8 cellular contexts compared by ENCODE assay signal in the genomic region with DNA sequence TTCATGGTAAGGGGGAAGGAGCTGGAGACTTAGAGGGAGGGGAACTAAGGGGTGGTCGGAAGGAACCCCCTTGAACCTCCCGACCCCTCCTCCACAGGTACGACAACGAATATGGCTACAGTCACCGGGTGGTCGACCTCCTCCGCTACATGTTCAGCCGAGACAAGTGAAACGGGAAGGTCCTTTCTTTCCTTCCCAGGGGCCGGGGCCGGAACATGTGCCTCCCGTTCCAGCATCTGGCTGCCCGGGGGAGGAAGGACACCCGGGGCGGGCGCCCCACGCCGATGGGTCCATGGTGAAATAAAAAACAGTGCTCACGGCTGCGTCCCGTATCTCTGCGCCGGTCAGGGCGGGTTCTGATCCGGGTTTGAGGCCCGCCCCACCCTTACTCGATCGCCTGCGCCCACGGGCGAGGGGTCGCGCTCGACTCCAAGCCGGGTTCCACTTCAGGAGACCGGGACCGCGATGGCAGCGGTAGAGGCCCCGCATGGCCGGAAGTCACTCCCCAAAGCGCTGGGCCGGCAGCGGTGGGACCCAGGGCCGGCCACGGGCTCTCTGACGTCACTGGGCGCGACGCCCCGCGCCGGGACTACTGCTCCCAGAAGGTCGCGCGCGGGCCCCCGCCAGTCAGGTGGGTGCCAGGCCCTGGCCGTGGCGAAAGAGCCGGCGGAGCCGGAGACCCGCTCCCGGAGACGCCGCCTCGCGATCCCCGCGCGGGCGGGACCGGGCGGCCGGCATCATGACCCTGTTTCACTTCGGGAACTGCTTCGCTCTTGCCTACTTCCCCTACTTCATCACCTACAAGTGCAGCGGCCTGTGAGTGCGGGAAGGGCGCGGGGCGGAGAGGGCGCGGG. TPM values are rescaled to one million over a fixed set of nuclear protein-coding genes. Genes with fewer than 3 reads are reported as not detected.
DNase-seq lines count a peak whose midpoint lies in the region; ATAC-seq and TF ChIP-seq lines count a peak whose summit lies in the region.

A gene with protein sequence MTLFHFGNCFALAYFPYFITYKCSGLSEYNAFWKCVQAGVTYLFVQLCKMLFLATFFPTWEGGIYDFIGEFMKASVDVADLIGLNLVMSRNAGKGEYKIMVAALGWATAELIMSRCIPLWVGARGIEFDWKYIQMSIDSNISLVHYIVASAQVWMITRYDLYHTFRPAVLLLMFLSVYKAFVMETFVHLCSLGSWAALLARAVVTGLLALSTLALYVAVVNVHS (plus strand): TSS at position 626 of the 854 bp plus-strand sequence. CDS start 114 bp downstream, at position 740.

- H3K79me2 ChIP-seq in DND-41 (ENCODE audit: insufficient read depth, low read length) (peaks cover 26% of the 10 kb centered on the region), GM23338 (replicated peaks; ENCODE audit: insufficient read depth) (peaks cover 27% of the 10 kb centered on the region), Loucy (ENCODE audit: insufficient read depth, low read length) (peaks cover 40% of the 10 kb centered on the region), neural progenitor cell (ENCODE audit: low read depth) (peaks cover 35% of the 10 kb centered on the region)

- TF ChIP-seq CTCF in DND-41 (IDR thresholded peaks at IDR 0.05; ENCODE audit: borderline replicate concordance, extremely low read depth, low read length, poor library complexity, severe bottlenecking) (no peak), GM23338 (conservative IDR thresholded peaks at IDR 0.05; ENCODE audit: low read depth in 2 of 2) (no peak), Loucy (conservative IDR thresholded peaks at IDR 0.05; ENCODE audit: low read length) (no peak), foreskin fibroblast (IDR thresholded peaks at IDR 0.05; ENCODE audit: low read depth, low read length) (no peak), neural progenitor cell (IDR thresholded peaks at IDR 0.05) (no peak)

- peaks cover 10% of the 10 kb centered on the region for H3K27me3 Mint-ChIP-seq in GM23338 (ENCODE audit: insufficient read depth, low read depth, poor library complexity)
- peaks cover 2% of the 10 kb centered on the region for H3K27me3 Mint-ChIP-seq in neural progenitor cell (ENCODE audit: insufficient read depth, low read depth)

- H3K36me3 ChIP-seq in DND-41 (ENCODE audit: insufficient read depth, low read length) (peaks cover 31% of the 10 kb centered on the region), GM23338 (ENCODE audit: insufficient read depth) (peaks cover 7% of the 10 kb centered on the region; the same call in 1 of the 2 replicates), Loucy (ENCODE audit: insufficient read depth, low read length) (no peaks in the 10 kb centered on the region), neural progenitor cell (no peaks in the 10 kb centered on the region), stomach smooth muscle (ENCODE audit: control insufficient read depth in 2 of 2, insufficient read depth in 2 of 2, low read length in 2 of 2) (peaks cover 0 to 8% of the 10 kb centered on the region in 2 donors)

- H3K27ac Mint-ChIP-seq in GM23338 (peak within 1 kb of the TSS; percentile 96), neural progenitor cell (no peak within 1 kb of the TSS)

- peaks cover 13% of the 10 kb centered on the region; the same call in 1 of the 2 replicates for H3F3A ChIP-seq in GM23338 (replicated peaks; ENCODE audit: low read depth)
- no peaks in the 10 kb centered on the region for H3F3A ChIP-seq in Loucy (ENCODE audit: low read depth)
- no peaks in the 10 kb centered on the region for H3F3A ChIP-seq in neural progenitor cell (ENCODE audit: low read depth)

- H3K4me3 ChIP-seq in DND-41 (ENCODE audit: low read depth in 1 of 2, low read length in 2 of 2) (peak within 1 kb of the TSS; percentile 63 to 68), GM23338 (peak within 1 kb of the TSS; percentile 99), Loucy (ENCODE audit: low read length, poor library complexity, severe bottlenecking) (peak within 1 kb of the TSS; percentile 99), foreskin fibroblast (ENCODE audit: low read depth in 1 of 2, low read length in 2 of 2) (peak within 1 kb of the TSS; percentile 73 to 96), neural progenitor cell (peak within 1 kb of the TSS; percentile 82), stomach smooth muscle (ENCODE audit: low read length in 2 of 2) (peak within 1 kb of the TSS; percentile 87 to 88)

- peak within 1 kb of the TSS; percentile 99 for H3K4me3 Mint-ChIP-seq in GM23338
- H3K4me3 Mint-ChIP-seq in neural progenitor cell: peak within 1 kb of the TSS; percentile 91

- H3K36me3 Mint-ChIP-seq in GM23338 (ENCODE audit: low read depth) (peaks cover 56% of the 10 kb centered on the region), neural progenitor cell (peaks cover 6% of the 10 kb centered on the region)

- H3K4me2 ChIP-seq in DND-41 (ENCODE audit: insufficient read depth, low read length) (peak within 1 kb of the TSS; percentile 88), GM23338 (peak within 1 kb of the TSS; percentile 98), Loucy (ENCODE audit: low read depth, low read length, poor library complexity, severe bottlenecking) (peak within 1 kb of the TSS; percentile 92), neural progenitor cell (peak within 1 kb of the TSS; percentile 96)

- H2AFZ ChIP-seq in DND-41 (ENCODE audit: low read depth, low read length) (peak within 1 kb of the TSS; percentile 91), GM23338 (peak within 1 kb of the TSS; percentile 93), Loucy (ENCODE audit: low read length) (peak within 1 kb of the TSS; percentile 86), neural progenitor cell (replicated peaks) (peak within 1 kb of the TSS; percentile 95)

- no peaks in the 10 kb centered on the region for H3K27me3 ChIP-seq in DND-41 (ENCODE audit: insufficient read depth, low read length, poor library complexity)
- no peaks in the 10 kb centered on the region for H3K27me3 ChIP-seq in GM23338 (ENCODE audit: insufficient read depth)
- H3K27me3 ChIP-seq in Loucy (ENCODE audit: insufficient read depth, low read length, poor library complexity, severe bottlenecking): no peaks in the 10 kb centered on the region
- no peaks in the 10 kb centered on the region for H3K27me3 ChIP-seq in neural progenitor cell
- H3K27me3 ChIP-seq in stomach smooth muscle (ENCODE audit: control insufficient read depth in 1 of 2, insufficient read depth in 2 of 2, low read length in 2 of 2): no peaks in the 10 kb centered on the region

- peak; percentile 84 for DNase-seq in DND-41
- peak; percentile 94 for DNase-seq in GM23338 (ENCODE audit: low spot score)
- peak; percentile 67 for DNase-seq in SHP77 treated with DMSO at 0.1 percent for 48 hours (lab: John Stamatoyannopoulos, UW)
- DNase-seq in activated gamma-delta T cell treated with Interleukin-2 at 50 U/mL for 16 hours: peak; percentile 67
- peak; percentile 91 to 98 for DNase-seq in foreskin fibroblast
- DNase-seq in neural progenitor cell (ENCODE audit: low spot score): peak; percentile 96

- peak; percentile 88 for ATAC-seq in DND-41 (ENCODE audit: insufficient read depth, low read depth)
- ATAC-seq in GM23338: peak; percentile 93

- H3K4me1 Mint-ChIP-seq in GM23338 (peaks cover 34% of the 10 kb centered on the region), neural progenitor cell (peaks cover 28% of the 10 kb centered on the region)

- no peaks in the 10 kb centered on the region for H3K9me2 ChIP-seq in GM23338 (ENCODE audit: insufficient read depth)
- H3K9me2 ChIP-seq in Loucy (replicated peaks; ENCODE audit: low read depth, low read length): no peaks in the 10 kb centered on the region

- no peaks in the 10 kb centered on the region for H3K9me3 ChIP-seq in DND-41 (ENCODE audit: insufficient read depth, low read length, severe bottlenecking)
- H3K9me3 ChIP-seq in Loucy (ENCODE audit: insufficient read depth, low read depth, low read length): no peaks in the 10 kb centered on the region
- H3K9me3 ChIP-seq in neural progenitor cell (ENCODE audit: low read depth): no peaks in the 10 kb centered on the region
- H3K9me3 ChIP-seq in stomach smooth muscle (ENCODE audit: control insufficient read depth in 2 of 2, low read length in 2 of 2): no peaks in the 10 kb centered on the region

- H4K20me1 ChIP-seq in DND-41 (ENCODE audit: insufficient read depth, low read length): peaks cover 12% of the 10 kb centered on the region; the same call in 1 of the 2 replicates
- H4K20me1 ChIP-seq in GM23338 (replicated peaks; ENCODE audit: insufficient read depth): peaks cover 9% of the 10 kb centered on the region
- H4K20me1 ChIP-seq in Loucy (ENCODE audit: insufficient read depth, low read length, poor library complexity, severe bottlenecking): no peaks in the 10 kb centered on the region
- peaks cover 18% of the 10 kb centered on the region for H4K20me1 ChIP-seq in neural progenitor cell (ENCODE audit: low read depth)

- H3K9ac ChIP-seq in DND-41 (ENCODE audit: low read depth, low read length) (peak within 1 kb of the TSS; percentile 75), Loucy (ENCODE audit: low read depth, low read length, poor library complexity, severe bottlenecking) (peak within 1 kb of the TSS; percentile 99), neural progenitor cell (peak within 1 kb of the TSS; percentile 87), stomach smooth muscle (ENCODE audit: low read length in 2 of 2) (peak within 1 kb of the TSS; percentile 90 to 95)

- H3K9me3 Mint-ChIP-seq in GM23338 (no peaks in the 10 kb centered on the region; the same call in 2 of the 3 replicates), neural progenitor cell (no peaks in the 10 kb centered on the region)

- H3K4me1 ChIP-seq in DND-41 (ENCODE audit: insufficient read depth, low read length) (peaks cover 33% of the 10 kb centered on the region), GM23338 (ENCODE audit: insufficient read depth) (peaks cover 15% of the 10 kb centered on the region; the same call in 1 of the 2 replicates), Loucy (ENCODE audit: insufficient read depth, low read length, poor library complexity, severe bottlenecking) (peaks cover 29% of the 10 kb centered on the region), neural progenitor cell (peaks cover 11% of the 10 kb centered on the region), stomach smooth muscle (ENCODE audit: control insufficient read depth, insufficient read depth, low read length) (peaks cover 27% of the 10 kb centered on the region)

- H3K27ac ChIP-seq in DND-41 (ENCODE audit: low read length) (peak within 1 kb of the TSS; percentile 74), GM23338 (ENCODE audit: low read depth) (peak within 1 kb of the TSS; percentile 81), neural progenitor cell (no peak within 1 kb of the TSS), stomach smooth muscle (ENCODE audit: low read length) (peak within 1 kb of the TSS; percentile 76)

TF ChIP-seq in GM23338, 12 proteins besides CTCF, POLR2A, EP300 and RAD21 (continues in another document):
- peak; percentile 99 for TF ChIP-seq CREB1 (CRISPR knock-in tag; IDR thresholded peaks at IDR 0.05; ENCODE audit: low read depth)
- no peak for TF ChIP-seq JUNB (IDR thresholded peaks at IDR 0.05; ENCODE audit: unreplicated experiment)
- no peak for TF ChIP-seq EZH2 (IDR thresholded peaks at IDR 0.05; ENCODE audit: low read depth, unreplicated experiment)
- peak; percentile 85 for TF ChIP-seq POLR2AphosphoS5 (IDR thresholded peaks at IDR 0.05; ENCODE audit: low read depth)

RNA-seq across cellular contexts. Expression of the gene that starts here (rescaled TPM):
- total RNA-seq in GM23338 (2014; rRNA removed; shearing (Covaris generic)): 164 and 170 TPM in 2 replicates
- polyA plus RNA-seq in GM23338 (2016; fragmentation: Nextera tagmentation; extraction: Ambion mirVana): 272 TPM in 2 replicates
- 57.8 and 81.7 TPM in 2 replicates for total RNA-seq in neural progenitor cell (ENCODE audit: low replicate concordance)
